ENCODE assay signal across 26 cellular contexts in genomic region chr12:8011331-8011730, GRCh38. TPM values are rescaled to one million over a fixed set of nuclear protein-coding genes. Genes with fewer than 3 reads are reported as not detected.
DNase-seq lines count a peak whose midpoint lies in the region; ATAC-seq, FAIRE-seq and TF ChIP-seq lines count a peak whose summit lies in the region.
"Had no signal": no experiment of that assay in that cellular context is flagged by ENCODE, and none has a peak within 500 bp of the region (broad histone marks: within the 10 kb centered on the region; RNA-seq: fewer than 3 reads in every experiment).

No MANE protein-coding gene starts in this region.

- no peaks in the 10 kb centered on the region for H4K20me1 ChIP-seq in astrocyte (ENCODE audit: insufficient read depth, low read length)

- no peak overlapping the region for H3K9ac ChIP-seq in astrocyte (ENCODE audit: low read length)

- DNase-seq in NCI-H1436 (lab: John Stamatoyannopoulos, UW), result peak; percentile 11
- DNase-seq in NCI-H1436 treated with DMSO at 0.1 percent for 48 hours (lab: John Stamatoyannopoulos, UW), result no peak
- peak; percentile 43 for DNase-seq in astrocyte (ENCODE audit: low read depth)
- DNase-seq in iris pigment epithelial cell (ENCODE audit: low read depth), result peak; percentile 48
- no peak for DNase-seq in activated naive CD4-positive, alpha-beta T cell treated with anti-CD3 and anti-CD28 coated beads, Interleukin-2, amount 50 U/mL, for 72 hours (ENCODE audit: low spot score in 2 of 2)
- DNase-seq in SK-N-DZ (ENCODE audit: low spot score), result no peak
- DNase-seq: 8988T; activated CD4-positive, alpha-beta T cell treated with anti-CD3 and anti-CD28 coated beads, Interleukin-2, amount 50 U/mL, for 1 hour; CD8-positive, alpha-beta memory T cell; colonic mucosa; DMS79; GOT3; naive thymus-derived CD4-positive, alpha-beta T cell; NCI-H2029; occipital lobe; retina; stimulated activated CD4-positive, alpha-beta T cell treated with anti-CD3 and anti-CD28 coated beads, Interleukin-4, amount 100 ng/mL, for 1 hour; stimulated activated naive CD4-positive, alpha-beta T cell; T-helper 2 cell; testis had no signal

- no peaks in the 10 kb centered on the region for H3K79me2 ChIP-seq in astrocyte (ENCODE audit: insufficient read depth, low read length)

- H3K4me2 ChIP-seq in astrocyte (ENCODE audit: low read length), result no peak overlapping the region

- no peaks in the 10 kb centered on the region for H3K4me1 ChIP-seq in astrocyte (ENCODE audit: insufficient read depth, low read length)
- H3K4me1 ChIP-seq: colonic mucosa, testis had no signal

- TF ChIP-seq CTCF in astrocyte (IDR thresholded peaks at IDR 0.05; ENCODE audit: insufficient read depth, low read depth, low read length), result no peak

- H3K9me3 Mint-ChIP-seq in astrocyte (ENCODE audit: unreplicated experiment), result no peaks in the 10 kb centered on the region
- no peaks in the 10 kb centered on the region for H3K9me3 Mint-ChIP-seq in activated naive CD4-positive, alpha-beta T cell treated with anti-CD3 and anti-CD28 coated beads, Interleukin-2, amount 50 U/mL, for 72 hours
- H3K9me3 Mint-ChIP-seq: CD8-positive, alpha-beta memory T cell; naive thymus-derived CD4-positive, alpha-beta T cell had no signal

- no peak for FAIRE-seq in astrocyte (lab: Jason Lieb, UNC)
- FAIRE-seq: GM12891 had no signal

- peaks cover 4% of the 10 kb centered on the region for H3K27me3 Mint-ChIP-seq in astrocyte (ENCODE audit: low read depth, unreplicated experiment)

- H3K27ac Mint-ChIP-seq in astrocyte (ENCODE audit: unreplicated experiment), result no peak overlapping the region
- H3K27ac Mint-ChIP-seq in activated naive CD4-positive, alpha-beta T cell treated with anti-CD3 and anti-CD28 coated beads, Interleukin-2, amount 50 U/mL, for 72 hours, result no peak overlapping the region
- H3K27ac Mint-ChIP-seq: activated naive CD8-positive, alpha-beta T cell; CD8-positive, alpha-beta memory T cell; naive thymus-derived CD4-positive, alpha-beta T cell had no signal

- peaks cover 2% of the 10 kb centered on the region for H3K4me1 Mint-ChIP-seq in astrocyte (ENCODE audit: low read depth, unreplicated experiment)
- H3K4me1 Mint-ChIP-seq: CD8-positive, alpha-beta memory T cell had no signal

- no peak overlapping the region for H3K4me3 ChIP-seq in astrocyte (ENCODE audit: insufficient read depth, low read depth, low read length)
- H3K4me3 ChIP-seq: colonic mucosa, testis had no signal

- H3K4me3 Mint-ChIP-seq in astrocyte (ENCODE audit: unreplicated experiment), result no peak overlapping the region
- H3K4me3 Mint-ChIP-seq: activated naive CD8-positive, alpha-beta T cell; CD8-positive, alpha-beta memory T cell; naive thymus-derived CD4-positive, alpha-beta T cell had no signal

- no peak for ATAC-seq in activated naive CD4-positive, alpha-beta T cell treated with anti-CD3 and anti-CD28 coated beads, Interleukin-2, amount 50 U/mL, for 72 hours
- ATAC-seq in HG02981 (IDR thresholded peaks at IDR 0.05; ENCODE audit: unreplicated experiment) (no peak), HG02678 (IDR thresholded peaks at IDR 0.05; ENCODE audit: unreplicated experiment) (no peak)
- ATAC-seq: naive thymus-derived CD4-positive, alpha-beta T cell; Panc1 had no signal

- peaks cover 6% of the 10 kb centered on the region for H3K27me3 ChIP-seq in astrocyte (ENCODE audit: insufficient read depth, low read length)
- H3K27me3 ChIP-seq: colonic mucosa, testis had no signal

- no peak overlapping the region for H2AFZ ChIP-seq in astrocyte (ENCODE audit: low read depth, low read length)

- no peaks in the 10 kb centered on the region for H3K36me3 ChIP-seq in astrocyte (ENCODE audit: insufficient read depth, low read length)
- H3K36me3 ChIP-seq: colonic mucosa had no signal

- no peak overlapping the region for H3K27ac ChIP-seq in astrocyte (ENCODE audit: low read depth, low read length)
- H3K27ac ChIP-seq: colonic mucosa, testis had no signal

- H3K36me3 Mint-ChIP-seq in astrocyte (ENCODE audit: low read depth, unreplicated experiment), result no peaks in the 10 kb centered on the region
- no peaks in the 10 kb centered on the region for H3K36me3 Mint-ChIP-seq in activated naive CD4-positive, alpha-beta T cell treated with anti-CD3 and anti-CD28 coated beads, Interleukin-2, amount 50 U/mL, for 72 hours
- H3K36me3 Mint-ChIP-seq: naive thymus-derived CD4-positive, alpha-beta T cell had no signal

- no peaks in the 10 kb centered on the region for H3K9me3 ChIP-seq in astrocyte (ENCODE audit: insufficient read depth, low read depth, low read length)
- H3K9me3 ChIP-seq: colonic mucosa, testis had no signal

RNA-seq across cellular contexts. Expression of gene FOXJ2, which starts 21.2 kb away (rescaled TPM):
- 16.0 and 16.9 TPM in 2 replicates for total RNA-seq in astrocyte
- total RNA-seq in activated naive CD4-positive, alpha-beta T cell treated with anti-CD3 and anti-CD28 coated beads, Interleukin-2, amount 50 U/mL, for 72 hours, result 10 to 100 TPM; 14.3 to 16.9 TPM
- polyA plus RNA-seq in SK-N-DZ (2014; cell fraction: cytosol; rRNA removed), result 3.9 and 4.8 TPM in 2 replicates
- 2.9 and 6.6 TPM in 2 replicates for polyA plus RNA-seq in SK-N-DZ (2014; cell fraction: nucleus; rRNA removed)

RNA-seq across cellular contexts. Expression of gene C3AR1, which starts 54.8 kb away (rescaled TPM):
- total RNA-seq in astrocyte, result 7.1 and 8.3 TPM in 2 replicates
- 1 to 10 TPM in 1 of 2 donors, under 1 TPM in 1; 0.54 to 3.1 TPM for total RNA-seq in activated naive CD4-positive, alpha-beta T cell treated with anti-CD3 and anti-CD28 coated beads, Interleukin-2, amount 50 U/mL, for 72 hours
- polyA plus RNA-seq in SK-N-DZ (2014; cell fraction: cytosol; rRNA removed), result not detected in 2 replicates
- not detected in 2 replicates for polyA plus RNA-seq in SK-N-DZ (2014; cell fraction: nucleus; rRNA removed)
- total RNA-seq: NCI-H460 had no signal

Comparison
In these comparisons a context has a peak if more than half of its experiments do, and no peak if none do; other contexts are left out.
1. DNase-seq: peak in NCI-H1436 (single experiment), astrocyte (single experiment) and iris pigment epithelial cell (single experiment); none in NCI-H1436 treated with DMSO at 0.1 percent for 48 hours (single experiment), activated naive CD4-positive, alpha-beta T cell treated with anti-CD3 and anti-CD28 coated beads, Interleukin-2, amount 50 U/mL, for 72 hours (0 of 2) and SK-N-DZ (single experiment).